ENCODE assay signal across 9 cellular contexts in the genomic region with DNA sequence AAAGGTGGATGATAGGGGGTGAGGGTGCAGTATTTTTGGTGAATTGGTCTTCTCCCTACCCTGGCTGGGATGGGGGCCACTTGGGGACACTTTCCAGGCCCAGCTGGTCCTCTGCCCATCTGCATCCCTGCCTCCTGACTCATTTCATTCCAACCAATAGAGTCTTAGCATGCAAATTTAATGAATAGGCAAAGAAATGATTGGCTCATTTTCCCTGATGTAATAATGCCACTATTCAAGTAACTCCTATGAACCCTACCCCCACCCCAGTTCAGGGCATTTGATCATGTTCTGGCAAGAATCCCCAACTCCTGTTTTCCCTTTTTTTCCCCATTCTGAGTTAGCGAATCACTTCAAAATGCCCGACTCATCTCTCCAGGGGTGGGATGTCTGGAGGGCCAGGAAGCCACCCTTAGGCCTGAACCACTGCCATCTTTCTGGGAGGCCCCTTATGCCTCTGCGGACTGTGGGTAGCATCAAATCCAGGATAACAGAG. TPM values are rescaled to one million over a fixed set of nuclear protein-coding genes. Genes with fewer than 3 reads are reported as not detected.
A peak's percentile ranks its signal among the peaks of the same experiment; 100 is the strongest.
DNase-seq lines count a peak whose midpoint lies in the region; ATAC-seq and TF ChIP-seq lines count a peak whose summit lies in the region.
"Had no signal": no experiment of that assay in that cellular context is flagged by ENCODE, and none has a peak within 500 bp of the region (broad histone marks: within the 10 kb centered on the region; RNA-seq: fewer than 3 reads in every experiment).

No MANE protein-coding gene starts in this region.

- H3K27ac Mint-ChIP-seq in naive thymus-derived CD4-positive, alpha-beta T cell, result no peak overlapping the region

- peaks cover 0 to 40% (median 17%) of the 10 kb centered on the region in 5 donors for H3K27me3 Mint-ChIP-seq in naive thymus-derived CD4-positive, alpha-beta T cell

- intact Hi-C loops in PC-9 (cut with micrococcal nuclease; ENCODE audit: unreplicated experiment), result no loop called here
- intact Hi-C loops in naive thymus-derived CD4-positive, alpha-beta T cell (cut with micrococcal nuclease), result no loop called here

- H3F3A ChIP-seq in PC-9 (ENCODE audit: insufficient read depth, low read depth), result peaks cover 3% of the 10 kb centered on the region

- no peaks in the 10 kb centered on the region for H3K9me3 Mint-ChIP-seq in naive thymus-derived CD4-positive, alpha-beta T cell
- H3K9me3 Mint-ChIP-seq: central memory CD8-positive, alpha-beta T cell had no signal

- H4K20me1 ChIP-seq in PC-9 (ENCODE audit: insufficient read depth), result no peaks in the 10 kb centered on the region

- no peak overlapping the region for H3K4me3 Mint-ChIP-seq in naive thymus-derived CD4-positive, alpha-beta T cell
- H3K4me3 Mint-ChIP-seq: central memory CD8-positive, alpha-beta T cell had no signal

- CTCF ChIA-PET in PC-9 (lab: Charles Lee), result no interaction called here
- CTCF ChIA-PET in naive thymus-derived CD4-positive, alpha-beta T cell (lab: Charles Lee), result no interaction called here

- H3K4me2 ChIP-seq in PC-9, result 0 out of 2 replicates have a peak overlapping the region, but pooled peaks have one; percentile 9

- POLR2A ChIA-PET in PC-9 (lab: Charles Lee; ENCODE audit: unreplicated experiment), result no interaction called here
- POLR2A ChIA-PET in naive thymus-derived CD4-positive, alpha-beta T cell (lab: Charles Lee), result no interaction called here

- no peak for TF ChIP-seq CTCF in PC-9 (conservative IDR thresholded peaks at IDR 0.05)
- no peak for TF ChIP-seq CTCF in fibroblast of mammary gland (conservative IDR thresholded peaks at IDR 0.05; ENCODE audit: control insufficient read depth, insufficient read depth, low read depth, low read length)
- TF ChIP-seq CTCF in retinal pigment epithelial cell (conservative IDR thresholded peaks at IDR 0.05; ENCODE audit: low read depth, low read length), result no peak

- ATAC-seq in naive thymus-derived CD4-positive, alpha-beta T cell, result no peak
- no peak for ATAC-seq in GM18870 (IDR thresholded peaks at IDR 0.05; ENCODE audit: unreplicated experiment)
- no peak for ATAC-seq in HG02610 (IDR thresholded peaks at IDR 0.05; ENCODE audit: unreplicated experiment)

- peak; percentile 72 for DNase-seq in GM04503 (ENCODE audit: low read depth)
- peak; percentile 25 to 80 for DNase-seq in PC-9
- peak; percentile 83 for DNase-seq in fibroblast of mammary gland (ENCODE audit: low read depth)
- DNase-seq in retinal pigment epithelial cell (ENCODE audit: low read depth), result peak; percentile 53
- no peak for DNase-seq in naive thymus-derived CD4-positive, alpha-beta T cell
- no peak for DNase-seq in stimulated activated CD4-positive, alpha-beta T cell treated with anti-CD3 and anti-CD28 coated beads, Interleukin-4, amount 100 ng/mL, for 1 hour

- H3K4me1 Mint-ChIP-seq in naive thymus-derived CD4-positive, alpha-beta T cell, result peaks cover 0 to 5% (median 0%) of the 10 kb centered on the region in 7 donors
- H3K4me1 Mint-ChIP-seq: central memory CD8-positive, alpha-beta T cell had no signal

- H3K27ac ChIP-seq in PC-9, result peak overlapping the region; percentile 73
- no peak overlapping the region for H3K27ac ChIP-seq in naive thymus-derived CD4-positive, alpha-beta T cell (ENCODE audit: low read depth, low read length)

- no peaks in the 10 kb centered on the region for H3K27me3 ChIP-seq in PC-9 (ENCODE audit: insufficient read depth, low read depth)
- no peaks in the 10 kb centered on the region for H3K27me3 ChIP-seq in naive thymus-derived CD4-positive, alpha-beta T cell (ENCODE audit: control insufficient read depth in 2 of 2, insufficient read depth in 2 of 2, low read length in 2 of 2)

- peaks cover 19% of the 10 kb centered on the region for H3K4me1 ChIP-seq in PC-9 (replicated peaks; ENCODE audit: insufficient read depth)
- no peaks in the 10 kb centered on the region for H3K4me1 ChIP-seq in naive thymus-derived CD4-positive, alpha-beta T cell (ENCODE audit: control insufficient read depth in 2 of 2, insufficient read depth in 2 of 2, low read length in 2 of 2)

- H3K9me3 ChIP-seq in PC-9 (ENCODE audit: insufficient read depth, low read depth), result no peaks in the 10 kb centered on the region
- H3K9me3 ChIP-seq in naive thymus-derived CD4-positive, alpha-beta T cell (ENCODE audit: control insufficient read depth in 2 of 3, low read length in 3 of 3), result no peaks in the 10 kb centered on the region

- H3K9me2 ChIP-seq in PC-9 (ENCODE audit: insufficient read depth), result no peaks in the 10 kb centered on the region

- no peaks in the 10 kb centered on the region for H3K36me3 ChIP-seq in PC-9 (ENCODE audit: low read depth)
- H3K36me3 ChIP-seq in naive thymus-derived CD4-positive, alpha-beta T cell (ENCODE audit: control insufficient read depth in 2 of 3, insufficient read depth in 3 of 3, low read length in 3 of 3), result no peaks in the 10 kb centered on the region

- H3K4me3 ChIP-seq in PC-9 (no peak overlapping the region), fibroblast of mammary gland (ENCODE audit: control insufficient read depth, low read depth, low read length) (no peak overlapping the region), retinal pigment epithelial cell (ENCODE audit: low read length) (no peak overlapping the region)
- no peak overlapping the region for H3K4me3 ChIP-seq in naive thymus-derived CD4-positive, alpha-beta T cell (ENCODE audit: low read length)

- H3K36me3 Mint-ChIP-seq in naive thymus-derived CD4-positive, alpha-beta T cell, result no peaks in the 10 kb centered on the region

- BruUV-seq in PC-9 (replicated peaks; lab: Mats Ljungman, UMichigan), result no TSS peak

- H2AFZ ChIP-seq in PC-9, result no peak overlapping the region

- no peaks in the 10 kb centered on the region for H3K79me2 ChIP-seq in PC-9 (ENCODE audit: low read depth)

RNA-seq across cellular contexts. Expression of gene PCDH1, which starts 56.7 kb away (rescaled TPM):
- total RNA-seq in PC-9 (2021), result 88.5 and 101 TPM in 2 replicates
- 1 to 10 TPM in 1 of 5 experiments, under 1 TPM in 1, not detected in 3; 0.53 to 3.2 TPM for total RNA-seq in naive thymus-derived CD4-positive, alpha-beta T cell
- under 1 TPM in 1 of 2 donors, not detected in 1; 0.05 TPM for polyA plus RNA-seq in naive thymus-derived CD4-positive, alpha-beta T cell

Comparison
In these comparisons a context has a peak if more than half of its experiments do, and no peak if none do; other contexts are left out.
1. DNase-seq: peak in GM04503 (single experiment), PC-9 (2 of 2), fibroblast of mammary gland (single experiment) and retinal pigment epithelial cell (single experiment); none in naive thymus-derived CD4-positive, alpha-beta T cell (0 of 9) and stimulated activated CD4-positive, alpha-beta T cell treated with anti-CD3 and anti-CD28 coated beads, Interleukin-4, amount 100 ng/mL, for 1 hour (single experiment).
2. RNA of gene PCDH1, which starts 56.7 kb away (total RNA-seq): 88.5 to 101 TPM in PC-9; 0.53 to 3.2 TPM in naive thymus-derived CD4-positive, alpha-beta T cell; every median in the first group is over 10 times any median in the second.